8 cellular contexts compared by ENCODE assay signal in the genomic region with DNA sequence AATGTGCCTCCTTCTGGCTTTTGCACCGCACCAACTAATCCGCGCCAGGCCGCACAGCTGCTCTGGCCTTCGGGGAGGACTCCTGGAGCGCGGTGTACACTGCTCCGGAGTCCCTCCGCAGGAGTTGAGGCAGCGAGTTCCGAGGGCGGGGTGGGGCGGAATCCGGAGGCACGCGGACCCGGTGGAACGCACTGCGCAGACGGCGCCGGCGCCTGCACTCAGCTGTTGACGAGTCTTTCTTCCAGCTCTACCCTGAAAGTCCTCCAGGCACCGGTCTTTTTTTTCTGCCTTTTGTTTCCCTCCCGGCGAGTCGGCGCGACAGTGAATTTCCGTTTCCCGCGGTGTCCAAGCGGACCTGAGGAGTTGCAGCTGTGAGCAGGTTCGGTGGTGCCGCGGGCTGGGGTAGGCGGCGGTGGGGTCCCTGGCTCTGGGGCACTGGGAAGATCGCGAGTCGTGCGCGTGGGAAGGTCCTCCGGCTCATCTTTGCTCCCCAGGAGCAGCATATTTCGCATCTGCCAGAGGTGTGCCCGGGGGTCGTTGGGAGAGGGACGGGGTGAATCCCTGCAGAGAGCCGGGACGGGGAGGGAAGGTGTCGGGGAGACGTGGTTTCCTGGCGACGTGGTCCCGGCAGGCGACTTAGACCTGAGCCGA. TPM values are rescaled to one million over a fixed set of nuclear protein-coding genes. Genes with fewer than 3 reads are reported as not detected.
DNase-seq lines count a peak whose midpoint lies in the region; ATAC-seq, FAIRE-seq and TF ChIP-seq lines count a peak whose summit lies in the region.

No MANE protein-coding gene starts in this region.

- H4K20me1 ChIP-seq in K562 (replicated peaks; ENCODE audit: control insufficient read depth, insufficient read depth, low read length): no peaks in the 10 kb centered on the region

- intact Hi-C loops in K562 (cut with micrococcal nuclease): no loop called here
- intact Hi-C loops in sigmoid colon (cut with DNase I): no loop called here

- peaks cover 4 to 12% (median 10%) of the 10 kb centered on the region in 3 donors for H3K4me1 Mint-ChIP-seq in IgD-negative memory B cell

- H3K4me1 ChIP-seq in K562 (replicated peaks in 1 of 2; ENCODE audit: control insufficient read depth in 2 of 2, insufficient read depth in 2 of 2, low read length in 2 of 2) (peaks cover 0 to 9% of the 10 kb centered on the region in 2 experiments; a peak in 2 of 5 replicates), iPS-15b (ENCODE audit: control insufficient read depth, insufficient read depth, low read length) (no peaks in the 10 kb centered on the region), sigmoid colon (peaks cover 0 to 7% (median 3%) of the 10 kb centered on the region in 4 donors)

- TF ChIP-seq POLR2A in K562 (conservative IDR thresholded peaks at IDR 0.05) (no peak), sigmoid colon (IDR thresholded peaks at IDR 0.05) (no peak)

- H3K4me3 ChIP-seq in K562 (no peak overlapping the region), iPS-15b (ENCODE audit: low read depth, low read length) (peak overlapping the region; percentile 72), sigmoid colon (peak overlapping the region; percentile 51 to 70 (median 62))

- H3K4me3 Mint-ChIP-seq in IgD-negative memory B cell: peak overlapping the region; percentile 8 to 94 (median 86)

- H2AFZ ChIP-seq in K562 (ENCODE audit: low read depth, low read length): peak overlapping the region; percentile 53; the same call in 1 of the 2 replicates

- H3K27me3 Mint-ChIP-seq in IgD-negative memory B cell: peaks cover 29% of the 10 kb centered on the region

- DNase-seq in GM10248 (ENCODE audit: extremely low spot score) (peak; percentile 41), T-helper 9 cell (peak; percentile 18), K562 (ENCODE audit: extremely low read depth in 1 of 4, low spot score in 3 of 4) (peak; percentile 12 to 25 (median 16)), sigmoid colon (peak; percentile 84), cerebellum (ENCODE audit: low spot score) (no peak)

- no peaks in the 10 kb centered on the region for H3K9me1 ChIP-seq in K562 (ENCODE audit: control insufficient read depth, insufficient read depth, low read length)

- H3K27ac ChIP-seq in K562 (ENCODE audit: extremely low read depth, low read depth, low read length) (no peak overlapping the region), sigmoid colon (peak overlapping the region; percentile 66 to 80 (median 79))

- no peaks in the 10 kb centered on the region for H3K36me3 ChIP-seq in K562 (ENCODE audit: control insufficient read depth, insufficient read depth, low read length)
- H3K36me3 ChIP-seq in iPS-15b (ENCODE audit: control insufficient read depth, insufficient read depth, low read length): no peaks in the 10 kb centered on the region
- H3K36me3 ChIP-seq in sigmoid colon: no peaks in the 10 kb centered on the region

- H3K27me3 ChIP-seq in K562 (ENCODE audit: control insufficient read depth in 2 of 2, insufficient read depth in 2 of 2, low read length in 2 of 2) (peaks cover 18 to 25% of the 10 kb centered on the region in 2 experiments), iPS-15b (ENCODE audit: control insufficient read depth, insufficient read depth, low read length) (peaks cover 22% of the 10 kb centered on the region), sigmoid colon (no peaks in the 10 kb centered on the region)

- TF ChIP-seq EP300 in K562 (IDR thresholded peaks at IDR 0.05; ENCODE audit: low read length) (no peak), sigmoid colon (IDR thresholded peaks at IDR 0.05) (no peak)

- BruUV-seq in K562 (replicated peaks; lab: Mats Ljungman, UMichigan): no TSS peak

- H3K4me2 ChIP-seq in K562 (ENCODE audit: insufficient read depth, low read length): peak overlapping the region; percentile 15

- TF ChIP-seq RAD21 in K562 (CRISPR knock-in tag; conservative IDR thresholded peaks at IDR 0.05 in 1 of 2, IDR thresholded peaks at IDR 0.05 in 1 of 2): no peak

- CTCF ChIA-PET in GM10248 (lab: Yijun Ruan, JAX) (no interaction called here), K562 (lab: Yijun Ruan, JAX; ENCODE audit: low intra/inter-chr PET ratio) (no interaction called here)

- H3K9me3 Mint-ChIP-seq in IgD-negative memory B cell: peaks cover 0 to 3% (median 0%) of the 10 kb centered on the region in 3 donors

- H3K79me2 ChIP-seq in K562 (ENCODE audit: control insufficient read depth, insufficient read depth, low read length): no peaks in the 10 kb centered on the region

- in situ Hi-C loops in K562 (cut with MboI): no loop called here

- peak overlapping the region in 1 of 2 experiments; percentile 65; a peak in 2 of 4 replicates for H3K9ac ChIP-seq in K562 (ENCODE audit: insufficient read depth in 1 of 2, low read depth in 2 of 2, low read length in 2 of 2)
- H3K9ac ChIP-seq in iPS-15b (ENCODE audit: low read depth, low read length): peak overlapping the region; percentile 47

- TF ChIP-seq CTCF in GM10248 (IDR thresholded peaks at IDR 0.05; ENCODE audit: control extremely low read depth, extremely low read depth, low read depth, missing control alignments) (no peak), K562 (IDR thresholded peaks at IDR 0.05 in 2 of 3, conservative IDR thresholded peaks at IDR 0.05 in 1 of 3; ENCODE audit: insufficient read depth in 2 of 3, low read depth in 1 of 3, low read length in 3 of 3) (no peak), sigmoid colon (IDR thresholded peaks at IDR 0.05) (no peak)

- ATAC-seq in K562 (peak; percentile 81), GM18502 (IDR thresholded peaks at IDR 0.05; ENCODE audit: poor library complexity, unreplicated experiment) (no peak)

- H3K27ac Mint-ChIP-seq in IgD-negative memory B cell: peak overlapping the region in 1 of 3 donors; percentile 15

- POLR2A ChIA-PET in GM10248 (lab: Yijun Ruan, JAX) (no interaction called here), K562 (lab: Yijun Ruan, JAX) (no interaction called here)

- no peaks in the 10 kb centered on the region for H3K9me3 ChIP-seq in K562 (replicated peaks; ENCODE audit: control insufficient read depth, insufficient read depth, low read depth, low read length)
- H3K9me3 ChIP-seq in iPS-15b (ENCODE audit: control insufficient read depth, insufficient read depth, low read length): no peaks in the 10 kb centered on the region
- H3K9me3 ChIP-seq in sigmoid colon: no peaks in the 10 kb centered on the region

- FAIRE-seq in K562 (lab: Jason Lieb, UNC): no peak

- 7% methylated on average over 49 of the region's 58 CpGs for WGBS in K562 (ENCODE audit: insufficient coverage, low coverage, missing lambda C conversion rate)
- 1% methylated on average over 58 of the region's 58 CpGs for WGBS in sigmoid colon, 2 donors

- peaks cover 2% of the 10 kb centered on the region for H3K36me3 Mint-ChIP-seq in IgD-negative memory B cell

TF ChIP-seq in K562, 482 proteins besides CTCF, POLR2A, EP300 and RAD21 (continues in another document):
- TF ChIP-seq, protein P1, sequence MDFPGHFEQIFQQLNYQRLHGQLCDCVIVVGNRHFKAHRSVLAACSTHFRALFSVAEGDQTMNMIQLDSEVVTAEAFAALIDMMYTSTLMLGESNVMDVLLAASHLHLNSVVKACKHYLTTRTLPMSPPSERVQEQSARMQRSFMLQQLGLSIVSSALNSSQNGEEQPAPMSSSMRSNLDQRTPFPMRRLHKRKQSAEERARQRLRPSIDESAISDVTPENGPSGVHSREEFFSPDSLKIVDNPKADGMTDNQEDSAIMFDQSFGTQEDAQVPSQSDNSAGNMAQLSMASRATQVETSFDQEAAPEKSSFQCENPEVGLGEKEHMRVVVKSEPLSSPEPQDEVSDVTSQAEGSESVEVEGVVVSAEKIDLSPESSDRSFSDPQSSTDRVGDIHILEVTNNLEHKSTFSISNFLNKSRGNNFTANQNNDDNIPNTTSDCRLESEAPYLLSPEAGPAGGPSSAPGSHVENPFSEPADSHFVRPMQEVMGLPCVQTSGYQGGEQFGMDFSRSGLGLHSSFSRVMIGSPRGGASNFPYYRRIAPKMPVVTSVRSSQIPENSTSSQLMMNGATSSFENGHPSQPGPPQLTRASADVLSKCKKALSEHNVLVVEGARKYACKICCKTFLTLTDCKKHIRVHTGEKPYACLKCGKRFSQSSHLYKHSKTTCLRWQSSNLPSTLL (IDR thresholded peaks at IDR 0.05): peak; percentile 93
- TF ChIP-seq, protein P2, sequence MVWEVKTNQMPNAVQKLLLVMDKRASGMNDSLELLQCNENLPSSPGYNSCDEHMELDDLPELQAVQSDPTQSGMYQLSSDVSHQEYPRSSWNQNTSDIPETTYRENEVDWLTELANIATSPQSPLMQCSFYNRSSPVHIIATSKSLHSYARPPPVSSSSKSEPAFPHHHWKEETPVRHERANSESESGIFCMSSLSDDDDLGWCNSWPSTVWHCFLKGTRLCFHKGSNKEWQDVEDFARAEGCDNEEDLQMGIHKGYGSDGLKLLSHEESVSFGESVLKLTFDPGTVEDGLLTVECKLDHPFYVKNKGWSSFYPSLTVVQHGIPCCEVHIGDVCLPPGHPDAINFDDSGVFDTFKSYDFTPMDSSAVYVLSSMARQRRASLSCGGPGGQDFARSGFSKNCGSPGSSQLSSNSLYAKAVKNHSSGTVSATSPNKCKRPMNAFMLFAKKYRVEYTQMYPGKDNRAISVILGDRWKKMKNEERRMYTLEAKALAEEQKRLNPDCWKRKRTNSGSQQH (CRISPR knock-in tag; IDR thresholded peaks at IDR 0.05): no peak
- TF ChIP-seq ZNF174 (CRISPR knock-in tag; IDR thresholded peaks at IDR 0.05): no peak

RNA-seq across cellular contexts. Expression of a gene that starts 44.1 kb away (rescaled TPM):
- polyA plus RNA-seq in IgD-negative memory B cell (not detected), K562 (2011; rRNA removed) (not detected in 2 replicates), K562 (2014; fragmentation: Illumina TruSeq; extraction: Trizol) (not detected in 2 replicates), K562 (2014; fragmentation: Nextera tagmentation; extraction: Ambion mirVana) (not detected), K562 (2014; rRNA removed) (not detected in 2 replicates), sigmoid colon (under 1 TPM in 1 of 3 donors, not detected in 2; 0.28 TPM)
- total RNA-seq in K562 (2011; cell fraction: chromatin; rRNA removed; ENCODE audit: low replicate concordance): not detected in 2 replicates
- not detected in 2 replicates for total RNA-seq in K562 (2011; cell fraction: nucleolus; rRNA removed)
- total RNA-seq in K562 (2011; cell fraction: nucleoplasm; rRNA removed): not detected in 2 replicates
- total RNA-seq in K562 (2014; rRNA removed) (not detected in 2 replicates), K562 (2014; rRNA removed; fragmentation: Illumina TruSeq; extraction: Trizol) (not detected in 2 replicates), K562 (2015; rRNA removed; fragmentation: Illumina TruSeq; extraction: Trizol) (not detected in 2 replicates), K562 (2021) (0.20 and 0.29 TPM in 2 replicates), sigmoid colon (1 to 10 TPM in 2 of 4 donors, not detected in 2; 1.1 to 3.4 TPM), cerebellum (1.5 TPM)
- not detected in 2 replicates for polyA plus RNA-seq in K562 (2011; cell fraction: cytosol; rRNA removed)
- polyA plus RNA-seq in K562 (2011; cell fraction: nucleus; rRNA removed): not detected in 2 replicates
- polyA plus RNA-seq in K562 (2012): not detected in 2 replicates
- not detected in 2 replicates for polyA minus RNA-seq in K562 (2011; rRNA and poly(A)+ RNA removed)
- not detected in 2 replicates for polyA minus RNA-seq in K562 (2011; cell fraction: cytosol; rRNA and poly(A)+ RNA removed)
- not detected in 2 replicates for polyA minus RNA-seq in K562 (2011; cell fraction: nucleus; rRNA and poly(A)+ RNA removed)
